Comparison of ENCODE assay signal across 1 cellular context in the genomic region with DNA sequence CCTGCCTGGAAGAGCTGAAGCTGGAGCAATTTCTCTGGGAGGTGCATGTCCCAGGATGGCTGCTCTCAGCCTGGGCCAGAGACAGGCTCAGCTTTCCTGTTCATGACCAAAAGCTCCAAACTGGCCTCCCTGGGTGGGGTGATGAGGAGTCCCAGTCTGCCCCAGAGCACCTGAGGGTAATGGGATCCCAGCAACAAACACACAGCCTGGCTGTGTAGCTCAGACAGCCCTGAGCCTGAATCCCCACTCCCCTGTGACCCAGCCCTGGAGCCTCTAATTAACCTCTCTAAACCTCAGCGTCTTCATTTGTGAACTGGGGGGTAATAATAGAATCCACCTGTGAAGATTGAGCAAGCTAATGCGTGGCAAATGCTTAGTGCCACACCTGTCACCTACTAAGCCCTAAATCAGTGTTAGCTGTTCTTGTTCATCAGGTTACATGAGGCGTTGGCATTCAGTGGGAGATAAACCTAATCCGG.
TF ChIP-seq lines count a peak whose summit lies in the region.

No MANE protein-coding gene starts in this region.

TF ChIP-seq in HEK293T, 16 proteins besides CTCF, POLR2A, EP300 and RAD21:
- TF ChIP-seq SUZ12 (IDR thresholded peaks at IDR 0.05) (no peak), NFRKB (IDR thresholded peaks at IDR 0.05) (no peak), FOXM1 (IDR thresholded peaks at IDR 0.05; ENCODE audit: borderline replicate concordance) (no peak), CTBP1 (IDR thresholded peaks at IDR 0.05; ENCODE audit: borderline replicate concordance) (no peak), HDGF (IDR thresholded peaks at IDR 0.05; ENCODE audit: borderline replicate concordance) (no peak), LEF1 (IDR thresholded peaks at IDR 0.05; ENCODE audit: borderline replicate concordance) (no peak), ARNT (IDR thresholded peaks at IDR 0.05) (no peak), BHLHE40 (IDR thresholded peaks at IDR 0.05; ENCODE audit: borderline replicate concordance) (no peak), FOXA1 (IDR thresholded peaks at IDR 0.05) (no peak), ZNF384 (IDR thresholded peaks at IDR 0.05) (no peak), PKNOX1 (IDR thresholded peaks at IDR 0.05) (no peak), L3MBTL2 (conservative IDR thresholded peaks at IDR 0.05) (no peak)
